Comparison of ENCODE assay signal across 17 cellular contexts in the genomic region with DNA sequence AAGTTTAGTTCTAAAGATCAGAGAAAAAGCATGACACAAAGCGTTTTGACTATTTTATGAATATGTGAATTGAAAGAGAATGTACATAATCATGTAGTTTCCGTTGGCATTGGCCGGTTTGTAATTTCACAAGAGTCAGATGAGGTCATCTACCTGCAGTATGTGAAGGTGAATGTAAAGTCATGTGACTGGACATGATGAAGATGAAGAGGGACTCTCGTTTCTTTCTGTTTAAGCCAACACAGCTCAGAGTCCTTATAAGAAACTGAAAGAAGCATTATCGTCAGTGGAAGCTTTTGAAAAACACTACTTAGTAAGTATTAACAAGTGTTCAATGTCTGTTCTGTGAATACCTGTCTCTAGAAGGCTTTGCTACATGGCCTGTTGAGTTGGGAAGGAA. TPM values are rescaled to one million over a fixed set of nuclear protein-coding genes. Genes with fewer than 3 reads are reported as not detected.
DNase-seq lines count a peak whose midpoint lies in the region; ATAC-seq and TF ChIP-seq lines count a peak whose summit lies in the region.
"Had no signal": no experiment of that assay in that cellular context is flagged by ENCODE, and none has a peak within 500 bp of the region (broad histone marks: within the 10 kb centered on the region; RNA-seq: fewer than 3 reads in every experiment).

No MANE protein-coding gene starts in this region.

- H3K27ac ChIP-seq in temporal lobe (ENCODE audit: low read depth, low read length), result peak overlapping the region; percentile 33

- H3K4me1 Mint-ChIP-seq in activated CD4-positive, alpha-beta T cell treated with anti-CD3 and anti-CD28 coated beads for 36 hours, result peaks cover 33% of the 10 kb centered on the region
- peaks cover 46 to 53% of the 10 kb centered on the region in 2 donors for H3K4me1 Mint-ChIP-seq in natural killer cell treated with Interleukin-12 subunit alpha and Interleukin-12 subunit beta and Interleukin-15 and Interleukin-18, amount 100 ng/mL, for 72 hours (ENCODE audit: low read depth in 2 of 2)
- peaks cover 69 to 72% of the 10 kb centered on the region in 2 donors for H3K4me1 Mint-ChIP-seq in natural killer cell
- peaks cover 54% of the 10 kb centered on the region for H3K4me1 Mint-ChIP-seq in activated naive CD8-positive, alpha-beta T cell (ENCODE audit: low read depth)

- DNase-seq in activated CD4-positive, alpha-beta T cell treated with anti-CD3 and anti-CD28 coated beads for 36 hours, result no peak
- DNase-seq in activated CD4-positive, alpha-beta T cell treated with anti-CD3 and anti-CD28 coated beads for 4 hours, result no peak
- no peak for DNase-seq in natural killer cell treated with Interleukin-12 subunit alpha and Interleukin-12 subunit beta and Interleukin-15 and Interleukin-18, amount 100 ng/mL, for 72 hours (ENCODE audit: low spot score)
- DNase-seq in natural killer cell (no peak), iPS-NIHi11 (ENCODE audit: low spot score) (no peak)
- DNase-seq: C1 segment of cervical spinal cord, DMS79, H7, Karpas-422, MM.1S, NCI-H1105, NCI-H1694 treated with DMSO at 0.1 percent for 48 hours, NCI-H69 had no signal

- no peaks in the 10 kb centered on the region for H3K27me3 Mint-ChIP-seq in activated CD4-positive, alpha-beta T cell treated with anti-CD3 and anti-CD28 coated beads for 36 hours
- no peaks in the 10 kb centered on the region for H3K27me3 Mint-ChIP-seq in natural killer cell treated with Interleukin-12 subunit alpha and Interleukin-12 subunit beta and Interleukin-15 and Interleukin-18, amount 100 ng/mL, for 72 hours
- H3K27me3 Mint-ChIP-seq in natural killer cell (ENCODE audit: low read depth in 2 of 2), result no peaks in the 10 kb centered on the region
- no peaks in the 10 kb centered on the region for H3K27me3 Mint-ChIP-seq in activated naive CD8-positive, alpha-beta T cell

- peak overlapping the region; percentile 63 for H3K27ac Mint-ChIP-seq in activated CD4-positive, alpha-beta T cell treated with anti-CD3 and anti-CD28 coated beads for 36 hours
- peak overlapping the region; percentile 22 to 45 for H3K27ac Mint-ChIP-seq in natural killer cell treated with Interleukin-12 subunit alpha and Interleukin-12 subunit beta and Interleukin-15 and Interleukin-18, amount 100 ng/mL, for 72 hours
- peak overlapping the region in 1 of 2 donors; percentile 78 for H3K27ac Mint-ChIP-seq in natural killer cell
- peak overlapping the region; percentile 64 for H3K27ac Mint-ChIP-seq in activated naive CD8-positive, alpha-beta T cell

- intact Hi-C loops in activated CD4-positive, alpha-beta T cell treated with anti-CD3 and anti-CD28 coated beads for 36 hours (cut with DNase I, micrococcal nuclease), result no loop called here
- intact Hi-C loops in natural killer cell (cut with micrococcal nuclease), result no loop called here

- no peak overlapping the region for H3K4me3 Mint-ChIP-seq in activated CD4-positive, alpha-beta T cell treated with anti-CD3 and anti-CD28 coated beads for 36 hours
- no peak overlapping the region for H3K4me3 Mint-ChIP-seq in natural killer cell treated with Interleukin-12 subunit alpha and Interleukin-12 subunit beta and Interleukin-15 and Interleukin-18, amount 100 ng/mL, for 72 hours
- no peak overlapping the region for H3K4me3 Mint-ChIP-seq in natural killer cell
- H3K4me3 Mint-ChIP-seq in activated naive CD8-positive, alpha-beta T cell, result no peak overlapping the region

- H3K9me3 Mint-ChIP-seq in activated CD4-positive, alpha-beta T cell treated with anti-CD3 and anti-CD28 coated beads for 36 hours (ENCODE audit: low read depth), result no peaks in the 10 kb centered on the region
- no peaks in the 10 kb centered on the region for H3K9me3 Mint-ChIP-seq in natural killer cell treated with Interleukin-12 subunit alpha and Interleukin-12 subunit beta and Interleukin-15 and Interleukin-18, amount 100 ng/mL, for 72 hours
- no peaks in the 10 kb centered on the region for H3K9me3 Mint-ChIP-seq in natural killer cell
- no peaks in the 10 kb centered on the region for H3K9me3 Mint-ChIP-seq in activated naive CD8-positive, alpha-beta T cell (ENCODE audit: low read depth)

- CTCF ChIA-PET in activated CD4-positive, alpha-beta T cell treated with anti-CD3 and anti-CD28 coated beads for 36 hours (lab: Charles Lee), result interaction anchor here (0.9 to 1.9 kb wide), 3 partner anchors 8 to 12 kb away, joined by 3 to 5 read pairs (median 3); no protein-coding TSS in a partner anchor

- H3K36me3 Mint-ChIP-seq in activated CD4-positive, alpha-beta T cell treated with anti-CD3 and anti-CD28 coated beads for 36 hours (ENCODE audit: low read depth), result peaks cover 44% of the 10 kb centered on the region
- peaks cover 44% of the 10 kb centered on the region for H3K36me3 Mint-ChIP-seq in natural killer cell treated with Interleukin-12 subunit alpha and Interleukin-12 subunit beta and Interleukin-15 and Interleukin-18, amount 100 ng/mL, for 72 hours
- peaks cover 44% of the 10 kb centered on the region for H3K36me3 Mint-ChIP-seq in natural killer cell
- peaks cover 20% of the 10 kb centered on the region for H3K36me3 Mint-ChIP-seq in activated naive CD8-positive, alpha-beta T cell

- POLR2A ChIA-PET in activated CD4-positive, alpha-beta T cell treated with anti-CD3 and anti-CD28 coated beads for 36 hours (lab: Charles Lee), result interaction anchor here (1.0 kb wide), 1 partner anchor 9 kb away, joined by 4 read pairs; no protein-coding TSS in a partner anchor

- TF ChIP-seq CTCF in natural killer cell (IDR thresholded peaks at IDR 0.05), result no peak

- ATAC-seq in activated CD4-positive, alpha-beta T cell treated with anti-CD3 and anti-CD28 coated beads for 36 hours, result peak; percentile 50
- ATAC-seq in natural killer cell treated with Interleukin-12 subunit alpha and Interleukin-12 subunit beta and Interleukin-15 and Interleukin-18, amount 100 ng/mL, for 72 hours, result no peak
- ATAC-seq in natural killer cell, result no peak
- ATAC-seq in HG03457 (IDR thresholded peaks at IDR 0.05; ENCODE audit: unreplicated experiment), result no peak
- ATAC-seq: GM12878 had no signal

RNA-seq across cellular contexts. Expression of gene PWP2, which starts 30.9 kb away (rescaled TPM):
- 10 to 100 TPM; 28.9 to 54.1 TPM for total RNA-seq in activated CD4-positive, alpha-beta T cell treated with anti-CD3 and anti-CD28 coated beads for 36 hours
- total RNA-seq in natural killer cell treated with Interleukin-12 subunit alpha and Interleukin-12 subunit beta and Interleukin-15 and Interleukin-18, amount 100 ng/mL, for 72 hours, result 10 to 100 TPM; 31.4 to 69.6 TPM
- total RNA-seq in natural killer cell (10 to 100 TPM; 28.5 to 32.7 (median 32.7) TPM), temporal lobe (9.6 TPM)

RNA-seq across cellular contexts. Expression of gene GATD3, which starts 57.2 kb away (rescaled TPM):
- 10 to 100 TPM; 30.3 to 43.2 TPM for total RNA-seq in activated CD4-positive, alpha-beta T cell treated with anti-CD3 and anti-CD28 coated beads for 36 hours
- 10 to 100 TPM; 15.9 to 40.4 TPM for total RNA-seq in natural killer cell treated with Interleukin-12 subunit alpha and Interleukin-12 subunit beta and Interleukin-15 and Interleukin-18, amount 100 ng/mL, for 72 hours
- total RNA-seq in natural killer cell, result 10 to 100 TPM; 24.8 to 37.1 (median 27.8) TPM
- total RNA-seq in temporal lobe, result 20.7 TPM
